Comparison of ENCODE assay signal across 10 cellular contexts in the genomic region with DNA sequence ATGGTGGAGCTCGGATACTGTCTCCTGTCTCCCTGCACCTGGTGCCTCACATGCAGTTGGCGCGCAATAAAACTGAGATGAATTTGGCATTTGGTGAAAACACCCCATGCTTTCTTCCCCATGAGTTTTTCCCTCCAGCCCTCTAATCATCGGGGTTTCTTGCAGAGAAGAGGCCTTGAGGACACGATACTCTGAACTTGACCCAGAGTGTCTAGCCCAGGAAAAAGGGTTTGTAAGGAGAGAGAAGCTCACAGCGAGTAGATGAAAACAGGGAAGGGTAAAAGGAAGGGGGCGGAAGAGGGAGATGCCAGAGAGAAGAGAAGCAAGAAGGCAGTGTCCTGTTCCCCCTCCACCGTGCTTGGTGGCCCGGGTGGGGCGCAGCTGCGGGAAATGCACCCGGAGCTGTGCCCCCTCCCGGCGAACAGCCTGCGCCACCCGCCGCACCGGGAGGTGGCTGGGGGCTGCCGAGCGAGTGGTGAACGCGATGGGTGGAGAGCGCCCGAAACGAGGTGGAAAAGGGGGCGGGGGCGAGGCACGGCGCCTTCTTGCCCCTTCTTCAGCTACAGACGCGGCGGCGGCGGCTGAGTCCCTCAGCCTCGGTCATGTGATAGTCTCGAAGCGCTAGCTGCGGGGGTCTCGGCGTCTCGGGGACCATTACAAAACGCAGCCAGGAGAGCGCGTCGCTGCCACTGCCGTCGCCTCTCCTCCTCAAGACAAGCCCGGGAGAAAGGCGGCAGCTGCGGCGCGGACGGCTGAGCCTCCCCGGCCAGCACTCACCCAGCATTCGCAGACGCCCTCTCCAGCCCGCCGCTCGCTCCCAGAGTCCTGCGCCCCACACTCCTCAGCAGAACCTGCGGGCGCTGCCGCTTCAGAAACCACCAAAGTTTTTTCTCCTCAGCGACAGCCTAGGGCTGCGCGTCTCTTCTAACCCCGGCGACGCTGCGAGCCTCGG. TPM values are rescaled to one million over a fixed set of nuclear protein-coding genes. Genes with fewer than 3 reads are reported as not detected.
DNase-seq lines count a peak whose midpoint lies in the region; ATAC-seq and TF ChIP-seq lines count a peak whose summit lies in the region.
"Had no signal": no experiment of that assay in that cellular context is flagged by ENCODE, and none has a peak within 500 bp of the region (broad histone marks: within the 10 kb centered on the region; RNA-seq: fewer than 3 reads in every experiment).

No MANE protein-coding gene starts in this region.

- intact Hi-C loops in gastrocnemius medialis (cut with DNase I; ENCODE audit: low total_unique reads): no loop called here

- TF ChIP-seq CTCF in glutamatergic neuron (IDR thresholded peaks at IDR 0.05; ENCODE audit: partially characterized antibody, unreplicated experiment) (no peak), gastrocnemius medialis (IDR thresholded peaks at IDR 0.05 in 4 of 5, conservative IDR thresholded peaks at IDR 0.05 in 1 of 5) (no peak)

- peaks cover 41 to 42% of the 10 kb centered on the region in 2 donors for H3K4me1 ChIP-seq in gastrocnemius medialis

- H3K4me3 ChIP-seq in gastrocnemius medialis: peak overlapping the region; percentile 28 to 50 (median 38)

- no peak overlapping the region for H3K4me3 Mint-ChIP-seq in T-helper 2 cell treated with Interferon-gamma antibody and Interleukin-4, amounts not matched to agents 5 μg/mL and 100 μg/mL, for 36 hours
- peak overlapping the region; percentile 91 for H3K4me3 Mint-ChIP-seq in glutamatergic neuron (ENCODE audit: unreplicated experiment)

- H3K36me3 Mint-ChIP-seq in T-helper 2 cell treated with Interferon-gamma antibody and Interleukin-4, amounts not matched to agents 5 μg/mL and 100 μg/mL, for 36 hours (ENCODE audit: low read depth): no peaks in the 10 kb centered on the region
- H3K36me3 Mint-ChIP-seq in glutamatergic neuron (ENCODE audit: unreplicated experiment): no peaks in the 10 kb centered on the region

- H3K9me3 ChIP-seq in gastrocnemius medialis: no peaks in the 10 kb centered on the region

- no peak for TF ChIP-seq POLR2A in gastrocnemius medialis (IDR thresholded peaks at IDR 0.05)

- H3K27me3 Mint-ChIP-seq in T-helper 2 cell treated with Interferon-gamma antibody and Interleukin-4, amounts not matched to agents 5 μg/mL and 100 μg/mL, for 36 hours (ENCODE audit: low read depth): peaks cover 82% of the 10 kb centered on the region
- H3K27me3 Mint-ChIP-seq in glutamatergic neuron (ENCODE audit: unreplicated experiment): peaks cover 52% of the 10 kb centered on the region

- H3K9me3 Mint-ChIP-seq in T-helper 2 cell treated with Interferon-gamma antibody and Interleukin-4, amounts not matched to agents 5 μg/mL and 100 μg/mL, for 36 hours: no peaks in the 10 kb centered on the region
- H3K9me3 Mint-ChIP-seq in glutamatergic neuron (ENCODE audit: unreplicated experiment): peaks cover 18% of the 10 kb centered on the region

- in situ Hi-C loops in gastrocnemius medialis (cut with MboI; ENCODE audit: low sequenced_read_pairs in 4 of 4): no loop called here

- peaks cover 98 to 100% (median 99%) of the 10 kb centered on the region in 3 donors for H3K27me3 ChIP-seq in gastrocnemius medialis

- peak overlapping the region; percentile 58 for H3K27ac Mint-ChIP-seq in T-helper 2 cell treated with Interferon-gamma antibody and Interleukin-4, amounts not matched to agents 5 μg/mL and 100 μg/mL, for 36 hours
- no peak overlapping the region for H3K27ac Mint-ChIP-seq in glutamatergic neuron (ENCODE audit: unreplicated experiment)

- ATAC-seq in gastrocnemius medialis (peak in 1 of 2 donors; percentile 20), HG02981 (IDR thresholded peaks at IDR 0.05; ENCODE audit: unreplicated experiment) (no peak)

- no peak overlapping the region for H3K27ac ChIP-seq in gastrocnemius medialis

- no peak for DNase-seq in T-helper 2 cell treated with Interferon-gamma antibody and Interleukin-4, amounts not matched to agents 5 μg/mL and 100 μg/mL, for 36 hours (ENCODE audit: low spot score)
- DNase-seq in T-helper 2 cell (no peak), NCI-H1417 treated with DMSO at 0.1 percent for 48 hours (lab: John Stamatoyannopoulos, UW) (peak; percentile 26), glutamatergic neuron (peak; percentile 62), gastrocnemius medialis (no peak), activated gamma-delta T cell treated with Interleukin-2 at 50 U/mL for 16 hours (no peak)
- no peak for DNase-seq in stimulated activated CD4-positive, alpha-beta T cell treated with anti-CD3 and anti-CD28 coated beads, Interleukin-4, amount 100 ng/mL, for 4 hours
- DNase-seq: C1 segment of cervical spinal cord had no signal

- H3K4me1 Mint-ChIP-seq in T-helper 2 cell treated with Interferon-gamma antibody and Interleukin-4, amounts not matched to agents 5 μg/mL and 100 μg/mL, for 36 hours (ENCODE audit: low read depth): peaks cover 7% of the 10 kb centered on the region
- H3K4me1 Mint-ChIP-seq in glutamatergic neuron (ENCODE audit: low read depth, unreplicated experiment): peaks cover 24% of the 10 kb centered on the region

- no peaks in the 10 kb centered on the region for H3K36me3 ChIP-seq in gastrocnemius medialis

RNA-seq across cellular contexts. Expression of gene FOXB2, which starts 1.1 kb away (rescaled TPM):
- total RNA-seq in glutamatergic neuron (ENCODE audit: unreplicated experiment): not detected
- not detected for total RNA-seq in gastrocnemius medialis
- total RNA-seq: renal cortical epithelial cell had no signal

Comparison
In these comparisons a context has a peak if more than half of its experiments do, and no peak if none do; other contexts are left out.
1. DNase-seq: peak in NCI-H1417 treated with DMSO at 0.1 percent for 48 hours (single experiment) and glutamatergic neuron (single experiment); none in T-helper 2 cell treated with Interferon-gamma antibody and Interleukin-4, amounts not matched to agents 5 μg/mL and 100 μg/mL, for 36 hours (single experiment), T-helper 2 cell (0 of 5), gastrocnemius medialis (0 of 2), activated gamma-delta T cell treated with Interleukin-2 at 50 U/mL for 16 hours (single experiment) and stimulated activated CD4-positive, alpha-beta T cell treated with anti-CD3 and anti-CD28 coated beads, Interleukin-4, amount 100 ng/mL, for 4 hours (0 of 2).